7 cellular contexts compared by ENCODE assay signal in genomic region chr1:243343970-243344749, GRCh38.
DNase-seq lines count a peak whose midpoint lies in the region; ATAC-seq and TF ChIP-seq lines count a peak whose summit lies in the region.

No MANE protein-coding gene starts in this region.

- H3K27me3 ChIP-seq in GM06990 (replicated peaks; ENCODE audit: control insufficient read depth, insufficient read depth, low read length) = no peaks in the 10 kb centered on the region
- no peaks in the 10 kb centered on the region for H3K27me3 ChIP-seq in tibial nerve

- WGBS in tibial nerve, 2 donors = 49 to 50% methylated on average over 3 of the region's 3 CpGs

- no peaks in the 10 kb centered on the region for H3K9me3 Mint-ChIP-seq in activated B cell treated with CpG ODN at 0.5 μM for 24 hours

- POLR2A ChIA-PET in activated B cell treated with CpG ODN at 0.5 μM for 24 hours (lab: Charles Lee) = interaction anchor here (0.6 kb wide), 1 partner anchor 836 kb away, joined by 5 read pairs; no protein-coding TSS in a partner anchor

- H3K27me3 Mint-ChIP-seq in activated B cell treated with CpG ODN at 0.5 μM for 24 hours = no peaks in the 10 kb centered on the region

- CTCF ChIA-PET in activated B cell treated with CpG ODN at 0.5 μM for 24 hours (lab: Charles Lee) = interaction anchor here (0.7 to 2.1 kb wide), 21 partner anchors 10 to 955 kb away, joined by 3 to 23 read pairs (median 3); partner anchors contain the start of gene ZBTB18

- DNase-seq in GM06990 (ENCODE audit: extremely low read depth, insufficient read length) (no peak), NCI-H2171 (lab: John Stamatoyannopoulos, UW) (peak; percentile 81), activated B cell treated with CpG ODN at 0.5 μM for 24 hours (no peak), iPS-NIHi7 (ENCODE audit: extremely low spot score) (peak; percentile 41), tibial nerve (ENCODE audit: low spot score in 2 of 2) (no peak)
- no peak for DNase-seq in activated T-cell treated with anti-CD3 and anti-CD28 coated beads, Interleukin-2, amount 50 U/mL, for 48 hours

- H3K4me1 ChIP-seq in tibial nerve = peaks cover 0 to 5% (median 2%) of the 10 kb centered on the region in 4 donors

- peak; percentile 49 for TF ChIP-seq CTCF in GM06990 (IDR thresholded peaks at IDR 0.05; ENCODE audit: insufficient read depth, low read length, poor library complexity, severe bottlenecking)
- TF ChIP-seq CTCF in activated B cell treated with CpG ODN at 0.5 μM for 24 hours (IDR thresholded peaks at IDR 0.05) = peak; percentile 88
- TF ChIP-seq CTCF in tibial nerve (IDR thresholded peaks at IDR 0.05) = peak; percentile 40 to 74 (median 61)

- no peaks in the 10 kb centered on the region for H3K4me1 Mint-ChIP-seq in activated B cell treated with CpG ODN at 0.5 μM for 24 hours

- intact Hi-C loops in activated B cell treated with CpG ODN at 0.5 μM for 24 hours (cut with micrococcal nuclease) = loop anchor here (1.0 to 10.0 kb wide), 7 partner anchors 363 to 955 kb away; partner anchors contain the start of gene AKT3

- no peak overlapping the region for H3K27ac ChIP-seq in tibial nerve

- H3K27ac Mint-ChIP-seq in activated B cell treated with CpG ODN at 0.5 μM for 24 hours = no peak overlapping the region

- no peaks in the 10 kb centered on the region for H3K9me3 ChIP-seq in tibial nerve

- TF ChIP-seq POLR2A in tibial nerve (IDR thresholded peaks at IDR 0.05) = no peak

- H3K4me3 ChIP-seq in GM06990 (replicated peaks; ENCODE audit: low read depth, low read length) (no peak overlapping the region), tibial nerve (no peak overlapping the region)

- ATAC-seq in HG03066 (IDR thresholded peaks at IDR 0.05; ENCODE audit: low read depth, unreplicated experiment) (peak; percentile 56), activated B cell treated with CpG ODN at 0.5 μM for 24 hours (ENCODE audit: low read depth) (no peak)

- H3K4me3 Mint-ChIP-seq in activated B cell treated with CpG ODN at 0.5 μM for 24 hours = no peak overlapping the region

- H3K36me3 ChIP-seq in GM06990 (ENCODE audit: control insufficient read depth, insufficient read depth, low read length) (no peaks in the 10 kb centered on the region), tibial nerve (peaks cover 0 to 28% (median 0%) of the 10 kb centered on the region in 3 donors)

- H3K36me3 Mint-ChIP-seq in activated B cell treated with CpG ODN at 0.5 μM for 24 hours (ENCODE audit: low read depth) = peaks cover 32% of the 10 kb centered on the region

- TF ChIP-seq EP300 in tibial nerve (IDR thresholded peaks at IDR 0.05) = no peak

Comparison
In these comparisons a context has a peak if more than half of its experiments do, and no peak if none do; other contexts are left out.
1. DNase-seq: peak in NCI-H2171 (single experiment) and iPS-NIHi7 (single experiment); none in GM06990 (single experiment), activated B cell treated with CpG ODN at 0.5 μM for 24 hours (single experiment), tibial nerve (0 of 2) and activated T-cell treated with anti-CD3 and anti-CD28 coated beads, Interleukin-2, amount 50 U/mL, for 48 hours (0 of 2).
2. Peak in every context shown above with its lines, with median percentiles within 50 percentile points of each other: CTCF ChIP-seq.